ENCODE assay signal across 27 cellular contexts in the genomic region with DNA sequence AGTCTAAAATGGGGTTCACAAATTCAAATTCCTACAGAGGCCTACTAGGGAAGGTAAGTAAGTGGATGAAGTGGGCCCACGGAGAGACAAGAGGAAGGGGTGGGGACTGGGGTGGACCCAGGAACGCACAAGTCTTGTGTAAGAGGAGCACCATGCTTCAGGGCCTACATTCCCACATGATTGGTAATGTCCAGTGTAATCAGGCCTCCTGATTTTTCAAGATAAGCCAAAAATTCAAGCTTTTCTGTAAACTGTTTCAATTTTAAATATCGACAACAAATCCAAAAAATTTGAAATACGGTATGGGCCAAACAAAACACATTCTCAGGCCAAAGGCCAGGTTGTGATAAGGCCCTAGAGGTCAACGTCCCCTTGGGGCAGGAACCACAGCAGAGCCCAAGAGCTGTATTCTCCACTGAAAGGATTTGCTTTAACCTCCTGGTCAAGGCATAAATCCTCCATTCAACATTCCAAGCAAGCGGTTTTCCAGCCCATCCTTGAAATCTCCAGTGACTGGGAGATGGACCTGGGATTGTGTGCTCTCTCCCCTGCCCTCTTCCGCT.
"Had no signal": no experiment of that assay in that cellular context is flagged by ENCODE, and none has a peak within 500 bp of the region (broad histone marks: within the 10 kb centered on the region; RNA-seq: fewer than 3 reads in every experiment).

No MANE protein-coding gene starts in this region.

- H3K4me1 ChIP-seq: ascending aorta, SJCRH30 had no signal

- H3K9me3 Mint-ChIP-seq: activated CD4-positive, alpha-beta T cell treated with anti-CD3 and anti-CD28 coated beads, Interleukin-2, amount 10 ng/mL, durations not matched to agents 24 days and 14 days; activated CD8-positive, alpha-beta T cell treated with anti-CD3 and anti-CD28 coated beads for 36 hours; activated naive CD4-positive, alpha-beta T cell treated with anti-CD3 and anti-CD28 coated beads, Interleukin-2, amount 50 U/mL, for 24 hours; activated naive CD8-positive, alpha-beta T cell treated with anti-CD3 and anti-CD28 coated beads, Interleukin-2, amount 10 ng/mL, durations not matched to agents 7 days and 5 days; activated T-cell treated with anti-CD3 and anti-CD28 coated beads, Interleukin-2, amount 50 U/mL, for 24 hours; activated T-helper 2 cell treated with anti-CD3 and anti-CD28 coated beads, Interferon-gamma antibody, Interleukin-2, Interleukin-4, amounts not matched to agents 10 μg/mL and 5 μg/mL and 100 μg/mL, durations not matched to agents 14 hours and 24 hours and 36 hours had no signal

- H3K9me3 ChIP-seq: ascending aorta, SJCRH30 had no signal

- H3K4me3 Mint-ChIP-seq: activated CD4-positive, alpha-beta T cell treated with anti-CD3 and anti-CD28 coated beads, Interleukin-2, amount 10 ng/mL, durations not matched to agents 24 days and 14 days; activated CD8-positive, alpha-beta T cell treated with anti-CD3 and anti-CD28 coated beads for 36 hours; activated naive CD4-positive, alpha-beta T cell treated with anti-CD3 and anti-CD28 coated beads, Interleukin-2, amount 50 U/mL, for 24 hours; activated naive CD8-positive, alpha-beta T cell treated with anti-CD3 and anti-CD28 coated beads, Interleukin-2, amount 10 ng/mL, durations not matched to agents 7 days and 5 days; activated T-cell treated with anti-CD3 and anti-CD28 coated beads, Interleukin-2, amount 50 U/mL, for 24 hours had no signal

- H3K4me3 ChIP-seq: ascending aorta, cardiac muscle cell, SJCRH30, SK-N-MC had no signal

- ATAC-seq: activated CD8-positive, alpha-beta T cell treated with anti-CD3 and anti-CD28 coated beads for 36 hours; Panc1 had no signal

- H3K27me3 ChIP-seq: ascending aorta, cardiac muscle cell, SJCRH30 had no signal

- H3K27ac ChIP-seq: ascending aorta, cardiac muscle cell, SJCRH30, SK-N-MC had no signal

- DNase-seq: activated CD4-positive, alpha-beta T cell treated with anti-CD3 and anti-CD28 coated beads, Interleukin-2, amount 10 ng/mL, durations not matched to agents 24 days and 14 days; activated CD4-positive, alpha-beta T cell treated with anti-CD3 and anti-CD28 coated beads, Interleukin-2, amount 50 U/mL, for 4 hours; activated CD8-positive, alpha-beta T cell treated with anti-CD3 and anti-CD28 coated beads for 36 hours; activated gamma-delta T cell; activated naive CD4-positive, alpha-beta T cell treated with Interleukin-2 at 50 U/mL for 16 hours; activated naive CD8-positive, alpha-beta T cell treated with anti-CD3 and anti-CD28 coated beads, Interleukin-2, amount 10 ng/mL, durations not matched to agents 7 days and 5 days; activated T-cell treated with anti-CD3 and anti-CD28 coated beads, Interleukin-2, amount 50 U/mL, for 24 hours; amygdala; Kasumi-1; KG1; MM.1S; MV-4-11; NCI-H1092; NCI-H1436 treated with DMSO at 0.1 percent for 48 hours; NCI-H1694 treated with DMSO at 0.1 percent for 48 hours; NCI-H2029; NCI-H345; NCI-H524 treated with DMSO at 0.1 percent for 48 hours; SHP77; SJCRH30; T1000 had no signal

- H3K36me3 Mint-ChIP-seq: activated naive CD4-positive, alpha-beta T cell treated with anti-CD3 and anti-CD28 coated beads, Interleukin-2, amount 50 U/mL, for 24 hours; activated naive CD8-positive, alpha-beta T cell treated with anti-CD3 and anti-CD28 coated beads, Interleukin-2, amount 10 ng/mL, durations not matched to agents 7 days and 5 days had no signal

- H3K36me3 ChIP-seq: ascending aorta, cardiac muscle cell, SJCRH30 had no signal

- H3K27ac Mint-ChIP-seq: activated CD4-positive, alpha-beta T cell treated with anti-CD3 and anti-CD28 coated beads, Interleukin-2, amount 10 ng/mL, durations not matched to agents 24 days and 14 days; activated CD8-positive, alpha-beta T cell treated with anti-CD3 and anti-CD28 coated beads for 36 hours; activated naive CD4-positive, alpha-beta T cell treated with anti-CD3 and anti-CD28 coated beads, Interleukin-2, amount 50 U/mL, for 24 hours; activated naive CD8-positive, alpha-beta T cell treated with anti-CD3 and anti-CD28 coated beads, Interleukin-2, amount 10 ng/mL, durations not matched to agents 7 days and 5 days; activated T-cell treated with anti-CD3 and anti-CD28 coated beads, Interleukin-2, amount 50 U/mL, for 24 hours; activated T-helper 2 cell treated with anti-CD3 and anti-CD28 coated beads, Interferon-gamma antibody, Interleukin-2, Interleukin-4, amounts not matched to agents 10 μg/mL and 5 μg/mL and 100 μg/mL, durations not matched to agents 14 hours and 24 hours and 36 hours had no signal

- H3K4me1 Mint-ChIP-seq: activated CD4-positive, alpha-beta T cell treated with anti-CD3 and anti-CD28 coated beads, Interleukin-2, amount 10 ng/mL, durations not matched to agents 24 days and 14 days; activated naive CD4-positive, alpha-beta T cell treated with anti-CD3 and anti-CD28 coated beads, Interleukin-2, amount 50 U/mL, for 24 hours; activated naive CD8-positive, alpha-beta T cell treated with anti-CD3 and anti-CD28 coated beads, Interleukin-2, amount 10 ng/mL, durations not matched to agents 7 days and 5 days had no signal
